Comparison of ENCODE assay signal across 34 cellular contexts in the genomic region with DNA sequence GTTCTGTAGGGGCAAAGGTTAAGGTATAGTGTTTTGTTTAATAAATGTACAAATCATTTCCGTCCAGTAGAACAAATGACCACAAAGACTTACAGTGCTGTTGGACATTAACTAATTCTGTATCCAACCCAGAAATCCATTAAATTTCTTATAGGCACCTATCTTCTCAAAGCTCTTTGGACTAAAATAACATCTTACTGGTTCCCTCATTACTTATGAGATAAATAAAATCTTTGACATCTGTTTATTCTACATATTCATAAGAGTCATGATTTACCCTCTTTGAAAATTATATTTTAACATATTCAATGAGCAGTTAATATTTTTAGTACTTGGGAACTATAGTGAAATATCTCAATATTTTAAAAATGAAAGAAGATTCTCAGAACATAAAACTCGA.
"Had no signal": no experiment of that assay in that cellular context is flagged by ENCODE, and none has a peak within 500 bp of the region (broad histone marks: within the 10 kb centered on the region; RNA-seq: fewer than 3 reads in every experiment).

No MANE protein-coding gene starts in this region.

- DNase-seq: Karpas-422, Kasumi-1, MG63, MM.1S, MV-4-11, NCI-H1048, NCI-H1092, NCI-H1092 treated with DMSO at 0.1 percent for 48 hours, NCI-H1105, NCI-H1105 treated with DMSO at 0.1 percent for 48 hours, NCI-H1417, NCI-H1417 treated with DMSO at 0.1 percent for 48 hours, NCI-H1436, NCI-H1436 treated with DMSO at 0.1 percent for 48 hours, NCI-H146, NCI-H1694, NCI-H1694 treated with DMSO at 0.1 percent for 48 hours, NCI-H187, NCI-H187 treated with DMSO at 0.1 percent for 48 hours, NCI-H1930, NCI-H2029, NCI-H2029 treated with DMSO at 0.1 percent for 48 hours, NCI-H2081, NCI-H2081 treated with DMSO at 0.1 percent for 48 hours, NCI-H2107, NCI-H2171, NCI-H2171 treated with DMSO at 0.1 percent for 48 hours, NCI-H2227 treated with DMSO at 0.1 percent for 48 hours, NCI-H226, NCI-H345, NCI-H446, NCI-H446 treated with DMSO at 0.1 percent for 48 hours, NCI-H510A, NCI-H510A treated with DMSO at 0.1 percent for 48 hours had no signal

- H3K4me3 ChIP-seq: MG63 had no signal

- H3K9me3 ChIP-seq: MG63 had no signal

- H3K27me3 ChIP-seq: MG63 had no signal

- H3K36me3 ChIP-seq: MG63 had no signal
